Comparison of ENCODE assay signal across 4 cellular contexts in the genomic region with DNA sequence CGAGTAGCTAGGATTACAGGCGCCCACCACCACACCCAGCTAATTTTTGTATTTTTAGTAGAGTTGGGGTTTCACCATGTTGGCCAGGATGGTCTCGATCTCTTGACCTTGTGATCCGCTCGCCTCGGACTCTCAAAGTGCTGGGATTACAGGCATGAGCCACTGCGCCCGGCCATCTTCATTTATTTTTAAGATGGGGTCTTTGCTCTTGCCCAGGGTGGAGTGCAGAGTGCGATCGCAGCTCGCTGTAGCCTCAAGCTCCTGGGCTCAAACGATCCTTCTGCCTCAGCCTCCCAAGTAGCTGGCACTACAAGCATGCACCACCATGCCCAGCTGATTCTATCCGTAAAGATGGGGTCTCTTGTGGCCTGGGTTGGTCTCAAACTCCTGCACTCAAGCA. TPM values are rescaled to one million over a fixed set of nuclear protein-coding genes. Genes with fewer than 3 reads are reported as not detected.
"Had no signal": no experiment of that assay in that cellular context is flagged by ENCODE, and none has a peak within 500 bp of the region (broad histone marks: within the 10 kb centered on the region; RNA-seq: fewer than 3 reads in every experiment).

No MANE protein-coding gene starts in this region.

RNA-seq across cellular contexts. Expression of a gene that starts 39.2 kb away (rescaled TPM):
- total RNA-seq: activated CD4-positive, alpha-beta T cell treated with anti-CD3 and anti-CD28 coated beads, Interleukin-2, amount 10 ng/mL, durations not matched to agents 24 days and 14 days; bronchial epithelial cell; LHCN-M2; NCI-H460 had no signal
